Comparison of ENCODE assay signal across 23 cellular contexts in genomic region chr1:40519517-40519916, GRCh38.
"Had no signal": no experiment of that assay in that cellular context is flagged by ENCODE, and none has a peak within 500 bp of the region (broad histone marks: within the 10 kb centered on the region; RNA-seq: fewer than 3 reads in every experiment).

No MANE protein-coding gene starts in this region.

- DNase-seq: activated CD4-positive, alpha-beta T cell treated with anti-CD3 and anti-CD28 coated beads for 48 hours; activated CD4-positive, alpha-beta T cell treated with anti-CD3 and anti-CD28 coated beads, Interleukin-2, amount 50 U/mL, for 48 hours; activated CD8-positive, alpha-beta memory T cell treated with anti-CD3 and anti-CD28 coated beads for 24 hours; activated gamma-delta T cell; activated naive CD4-positive, alpha-beta T cell treated with anti-CD3 and anti-CD28 coated beads, Interleukin-2, amount 10 ng/mL, durations not matched to agents 7 days and 5 days; activated naive CD8-positive, alpha-beta T cell treated with anti-CD3 and anti-CD28 coated beads, Interleukin-2, amount 10 ng/mL, durations not matched to agents 7 days and 5 days; activated T-cell treated with anti-CD3 and anti-CD28 coated beads, Interleukin-2, amount 50 U/mL, for 1 hour; amniotic stem cell; brain microvascular endothelial cell; dorsolateral prefrontal cortex; effector memory CD4-positive, alpha-beta T cell; foreskin fibroblast; heart right ventricle; midbrain; natural killer cell; spleen; stimulated activated naive CD8-positive, alpha-beta T cell treated with anti-CD3 and anti-CD28 coated beads, Interleukin-15, Interleukin-2, amounts not matched to agents 100 U/mL and 50 U/mL, for 24 hours; testis; transverse colon; WERI-Rb-1 had no signal

- H2AFZ ChIP-seq: neural progenitor cell had no signal

- H3K27ac ChIP-seq: brain microvascular endothelial cell, coronary artery, dorsolateral prefrontal cortex, heart right ventricle, neural progenitor cell, right atrium auricular region, spleen, testis, transverse colon, WERI-Rb-1 had no signal

- H3K4me1 ChIP-seq: heart right ventricle, neural progenitor cell, right atrium auricular region, spleen, testis, transverse colon had no signal

- H3K9ac ChIP-seq: neural progenitor cell had no signal

- H3K4me3 ChIP-seq: coronary artery, dorsolateral prefrontal cortex, heart right ventricle, neural progenitor cell, right atrium auricular region, spleen, testis, transverse colon had no signal

- H3K9me3 ChIP-seq: right atrium auricular region, testis had no signal

- H3K4me2 ChIP-seq: neural progenitor cell had no signal

- H3K27me3 ChIP-seq: brain microvascular endothelial cell, dorsolateral prefrontal cortex, heart right ventricle, neural progenitor cell, right atrium auricular region, spleen, testis, transverse colon had no signal
